Comparison of ENCODE assay signal across 8 cellular contexts in the genomic region with DNA sequence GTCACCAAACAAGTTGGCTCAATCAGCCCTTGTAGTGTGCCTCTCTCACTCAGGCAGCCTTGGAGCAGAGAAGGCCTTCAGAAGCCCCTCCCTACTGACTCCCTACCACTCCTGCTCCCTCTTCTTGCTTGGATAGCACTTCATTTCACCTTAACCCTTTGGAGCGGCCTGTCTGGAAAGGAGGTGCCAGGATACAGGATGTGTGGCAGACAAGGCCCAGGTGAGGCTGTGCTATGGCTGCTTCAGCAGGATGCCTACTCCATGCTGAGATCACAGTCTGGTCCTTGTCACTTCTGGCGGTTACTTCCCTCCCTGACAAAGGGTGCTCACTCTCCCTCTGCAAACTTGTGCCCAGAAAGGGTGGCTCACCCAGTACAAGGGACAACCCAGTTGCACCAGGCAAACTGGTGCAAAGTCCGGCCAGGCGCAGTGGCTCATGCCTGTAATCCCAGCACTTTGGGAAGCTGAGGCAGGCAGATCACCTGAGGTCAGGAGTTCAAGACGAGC. TPM values are rescaled to one million over a fixed set of nuclear protein-coding genes. Genes with fewer than 3 reads are reported as not detected.
A peak's percentile ranks its signal among the peaks of the same experiment; 100 is the strongest.
DNase-seq lines count a peak whose midpoint lies in the region; ATAC-seq and TF ChIP-seq lines count a peak whose summit lies in the region.

No MANE protein-coding gene starts in this region.

- H3K27ac ChIP-seq in heart right ventricle (peak overlapping the region in 2 of 10 donors; percentile 91 to 95), right cardiac atrium (ENCODE audit: low read length) (no peak overlapping the region), mucosa of rectum (ENCODE audit: low read depth in 2 of 2, low read length in 2 of 2) (no peak overlapping the region), vagina (no peak overlapping the region)

- TF ChIP-seq CTCF in heart right ventricle (IDR thresholded peaks at IDR 0.05) (no peak), brain (conservative IDR thresholded peaks at IDR 0.05) (no peak), vagina (IDR thresholded peaks at IDR 0.05) (no peak)

- peaks cover 0 to 15% (median 0%) of the 10 kb centered on the region in 9 donors for H3K36me3 ChIP-seq in heart right ventricle
- no peaks in the 10 kb centered on the region for H3K36me3 ChIP-seq in mucosa of rectum (ENCODE audit: control insufficient read depth in 2 of 2, insufficient read depth in 2 of 2, low read length in 2 of 2)
- H3K36me3 ChIP-seq in vagina, result no peaks in the 10 kb centered on the region

- TF ChIP-seq POLR2A in vagina (IDR thresholded peaks at IDR 0.05), result no peak

- no peak overlapping the region for H3K9ac ChIP-seq in mucosa of rectum (ENCODE audit: low read depth in 1 of 2, low read length in 2 of 2)

- H3K27me3 Mint-ChIP-seq in brain, result peaks cover 5% of the 10 kb centered on the region

- H3K27ac Mint-ChIP-seq in brain, result peak overlapping the region in 4 of 5 experiments; percentile 92 to 98 (median 95)

- H3K27me3 ChIP-seq in heart right ventricle (no peaks in the 10 kb centered on the region), right cardiac atrium (ENCODE audit: control insufficient read depth, insufficient read depth) (no peaks in the 10 kb centered on the region), mucosa of rectum (ENCODE audit: control insufficient read depth in 2 of 2, insufficient read depth in 2 of 2, low read length in 2 of 2) (no peaks in the 10 kb centered on the region), vagina (no peaks in the 10 kb centered on the region)

- ATAC-seq in heart right ventricle (no peak), right cardiac atrium (no peak)

- H3K4me3 Mint-ChIP-seq in brain, result peak overlapping the region; percentile 94 to 96 (median 94)

- H3K4me1 Mint-ChIP-seq in brain, result peaks cover 30% of the 10 kb centered on the region

- H3K4me3 ChIP-seq in heart right ventricle, result peak overlapping the region in 8 of 10 donors; percentile 62 to 96 (median 78)
- no peak overlapping the region for H3K4me3 ChIP-seq in right cardiac atrium (ENCODE audit: low read length)
- H3K4me3 ChIP-seq in mucosa of rectum (ENCODE audit: low read length in 2 of 2), result peak overlapping the region; percentile 1 to 44
- H3K4me3 ChIP-seq in vagina, result peak overlapping the region; percentile 55 to 82

- DNase-seq in heart right ventricle, result no peak
- DNase-seq in right cardiac atrium, result no peak
- DNase-seq in vagina (ENCODE audit: extremely low spot score in 2 of 2), result no peak
- no peak for DNase-seq in GM19238 (ENCODE audit: insufficient read length, low spot score)
- DNase-seq in NCI-H774 (lab: John Stamatoyannopoulos, UW), result no peak
- DNase-seq in cerebellar cortex (ENCODE audit: low spot score), result no peak

- H3K36me3 Mint-ChIP-seq in brain, result peaks cover 12% of the 10 kb centered on the region

- H3K9me3 Mint-ChIP-seq in brain, result no peaks in the 10 kb centered on the region

- intact Hi-C loops in heart right ventricle (cut with DNase I) (loop anchor here in 1 of 10 donors (5.0 kb wide), 1 partner anchor 141 kb away; a partner anchor contains a TSS), right cardiac atrium (cut with DNase I) (no loop called here), vagina (cut with DNase I) (no loop called here)

- 86 to 87% methylated on average over 5 of the region's 5 CpGs for WGBS in heart right ventricle, 2 donors
- 82% methylated on average over 5 of the region's 5 CpGs for WGBS in right cardiac atrium

- H3K4me1 ChIP-seq in heart right ventricle (peaks cover 0 to 35% (median 21%) of the 10 kb centered on the region in 9 donors), right cardiac atrium (ENCODE audit: control insufficient read depth, insufficient read depth, low read length) (peaks cover 6% of the 10 kb centered on the region), mucosa of rectum (ENCODE audit: control insufficient read depth in 2 of 2, insufficient read depth in 2 of 2, low read length in 2 of 2) (peaks cover 7 to 10% of the 10 kb centered on the region in 2 donors), vagina (peaks cover 23% of the 10 kb centered on the region)

- no peaks in the 10 kb centered on the region for H3K9me3 ChIP-seq in heart right ventricle
- H3K9me3 ChIP-seq in right cardiac atrium (ENCODE audit: control insufficient read depth, low read length), result no peaks in the 10 kb centered on the region
- no peaks in the 10 kb centered on the region for H3K9me3 ChIP-seq in mucosa of rectum (ENCODE audit: control insufficient read depth in 2 of 2, low read length in 2 of 2)
- no peaks in the 10 kb centered on the region for H3K9me3 ChIP-seq in vagina

RNA-seq across cellular contexts. Expression of a gene that starts 1.0 kb away (rescaled TPM):
- 1 to 10 TPM; 5.3 to 8.2 (median 6.7) TPM for total RNA-seq in heart right ventricle
- polyA plus RNA-seq in heart right ventricle, result 10 to 100 TPM in 1 of 2 donors, 1 to 10 TPM in 1; 6.5 to 10.6 TPM
- 1 to 10 TPM; 7.4 to 9.0 (median 8.0) TPM for total RNA-seq in right cardiac atrium
- 8.2 TPM for polyA plus RNA-seq in right cardiac atrium
- 16.9 TPM for polyA plus RNA-seq in brain (ENCODE audit: insufficient read depth, low read depth, low replicate concordance)
- 10.6 TPM for total RNA-seq in vagina

RNA-seq across cellular contexts. Expression of a gene that starts 11.4 kb away (rescaled TPM):
- total RNA-seq in heart right ventricle (10 to 100 TPM; 29.8 to 57.6 (median 37.6) TPM), right cardiac atrium (10 to 100 TPM; 43.2 to 52.6 (median 46.9) TPM), vagina (71.5 TPM)
- polyA plus RNA-seq in heart right ventricle (100 to 1,000 TPM in 1 of 2 donors, 10 to 100 TPM in 1; 26.0 to 208 TPM), right cardiac atrium (53.1 TPM), brain (ENCODE audit: insufficient read depth, low read depth, low replicate concordance) (13.8 TPM)

RNA-seq across cellular contexts. Expression of a gene that starts 24.9 kb away (rescaled TPM):
- total RNA-seq in heart right ventricle (1 to 10 TPM in 8 of 10 donors, under 1 TPM in 2; 0.53 to 4.4 (median 1.6) TPM), right cardiac atrium (1 to 10 TPM in 3 of 4 donors, under 1 TPM in 1; 0.94 to 2.7 (median 2.1) TPM), vagina (38.1 TPM)
- polyA plus RNA-seq in heart right ventricle (1 to 10 TPM; 1.7 to 7.1 TPM), right cardiac atrium (1.9 TPM), brain (ENCODE audit: insufficient read depth, low read depth, low replicate concordance) (1.6 TPM)

RNA-seq across cellular contexts. Expression of a gene that starts 58.9 kb away (rescaled TPM):
- not detected for total RNA-seq in heart right ventricle
- not detected for polyA plus RNA-seq in heart right ventricle
- not detected for total RNA-seq in right cardiac atrium
- polyA plus RNA-seq in right cardiac atrium, result not detected
- polyA plus RNA-seq in brain (ENCODE audit: insufficient read depth, low read depth, low replicate concordance), result 28.5 TPM
- total RNA-seq in vagina, result not detected
